Comparison of ENCODE assay signal across 8 cellular contexts in the genomic region with DNA sequence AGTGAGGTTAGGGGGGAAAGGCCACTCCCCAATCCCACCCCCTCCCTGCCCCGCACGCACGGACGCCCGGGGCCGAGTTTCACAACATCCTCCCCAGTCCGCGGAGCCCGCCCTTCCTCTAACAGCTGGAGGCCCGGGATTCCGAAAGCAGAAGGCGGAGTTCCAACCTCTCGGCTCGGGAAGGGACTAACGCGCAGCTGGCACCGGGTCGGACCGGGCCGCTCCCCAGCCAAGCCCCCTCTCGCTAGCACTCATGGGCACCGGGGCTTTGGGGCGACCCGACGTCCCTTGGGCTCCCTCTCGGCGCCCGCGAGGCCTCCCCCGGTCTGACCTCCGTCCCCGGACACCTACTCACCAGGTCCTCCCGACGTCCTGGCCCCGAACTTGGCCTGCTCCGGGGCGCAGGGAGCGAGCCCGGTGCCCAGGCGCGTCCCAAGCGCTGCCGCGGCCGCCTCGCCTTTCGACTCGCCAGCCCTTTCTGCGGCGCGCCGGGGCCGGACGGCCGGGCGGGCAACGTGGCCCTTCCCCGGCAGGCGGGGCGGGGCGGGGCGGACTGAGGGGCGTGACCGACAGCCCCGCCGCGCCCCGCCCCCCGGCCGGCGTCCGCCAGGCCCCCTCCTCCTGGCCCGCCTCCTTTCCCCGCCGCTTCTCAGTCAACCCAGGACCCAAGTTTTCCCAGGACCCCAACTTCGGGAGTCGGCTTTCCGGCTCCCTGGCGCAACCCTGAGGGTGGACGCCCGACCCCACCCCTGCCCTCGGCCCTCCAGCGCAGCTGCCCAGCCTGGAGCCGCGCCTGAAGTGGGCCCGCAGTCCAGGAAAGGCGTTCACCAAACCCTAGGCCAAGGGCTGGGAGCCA.
DNase-seq lines count a peak whose midpoint lies in the region; ATAC-seq and TF ChIP-seq lines count a peak whose summit lies in the region.

TSS of gene MGAT1 (minus strand) at position 482 of the 856 bp plus-strand sequence. CDS start 9,835 bp downstream, outside the sequence.

- H3K4me1 ChIP-seq in neutrophil (ENCODE audit: control insufficient read depth in 1 of 2, insufficient read depth in 1 of 2, low read depth in 1 of 2, low read length in 1 of 2), result peaks cover 89 to 90% of the 10 kb centered on the region in 2 experiments

- H3K27ac ChIP-seq in HL-60 (replicated peaks), result peak within 1 kb of the TSS; percentile 92
- peak within 1 kb of the TSS; percentile 99 for H3K27ac ChIP-seq in neutrophil
- peak within 1 kb of the TSS; percentile 96 for H3K27ac ChIP-seq in substantia nigra (ENCODE audit: low read depth, low read length, poor library complexity, severe bottlenecking)

- H3K36me3 ChIP-seq in neutrophil, result peaks cover 14% of the 10 kb centered on the region

- no peak for TF ChIP-seq CTCF in HL-60 (IDR thresholded peaks at IDR 0.05; ENCODE audit: insufficient read depth, low read length)
- TF ChIP-seq CTCF in neutrophil (IDR thresholded peaks at IDR 0.05), result no peak

- peak; percentile 79 for TF ChIP-seq POLR2A in Raji (IDR thresholded peaks at IDR 0.05; ENCODE audit: insufficient read depth, low read depth, low read length)

- no peaks in the 10 kb centered on the region for H3K9me3 ChIP-seq in neutrophil

- DNase-seq in CD1c-positive myeloid dendritic cell (ENCODE audit: extremely low spot score), result peak; percentile 89
- DNase-seq in HL-60 (ENCODE audit: low read depth in 1 of 2, low spot score in 1 of 2), result peak; percentile 69 to 91
- peak in 3 of 4 experiments; percentile 43 to 72 (median 47) for DNase-seq in activated naive CD4-positive, alpha-beta T cell (lab: John Stamatoyannopoulos, UW)
- DNase-seq in foreskin melanocyte, result peak; percentile 75
- DNase-seq in substantia nigra (lab: John Stamatoyannopoulos, UW), result peak in 44 of 49 donors; percentile 22 to 85 (median 66)

- peak within 1 kb of the TSS; percentile 91 for H3K4me3 ChIP-seq in HL-60 (replicated peaks; ENCODE audit: insufficient read depth, low read length)
- H3K4me3 ChIP-seq in neutrophil (ENCODE audit: low read depth in 1 of 2, low read length in 1 of 2), result peak within 1 kb of the TSS; percentile 92 to 99

- ATAC-seq in GM19395 (IDR thresholded peaks at IDR 0.05; ENCODE audit: unreplicated experiment), result peak; percentile 33

- no peaks in the 10 kb centered on the region for H3K27me3 ChIP-seq in HL-60 (ENCODE audit: insufficient read depth, poor library complexity, severe bottlenecking)
- no peaks in the 10 kb centered on the region for H3K27me3 ChIP-seq in neutrophil

Comparison
In these comparisons a context has a peak if more than half of its experiments do, and no peak if none do; other contexts are left out.
1. Peak in every context shown above with its lines: DNase-seq, ATAC-seq, H3K4me3 ChIP-seq and H3K27ac ChIP-seq.